ENCODE assay signal across 18 cellular contexts in genomic region chr4:186699881-186700397, GRCh38. TPM values are rescaled to one million over a fixed set of nuclear protein-coding genes. Genes with fewer than 3 reads are reported as not detected.
DNase-seq lines count a peak whose midpoint lies in the region; ATAC-seq and TF ChIP-seq lines count a peak whose summit lies in the region.
"Had no signal": no experiment of that assay in that cellular context is flagged by ENCODE, and none has a peak within 500 bp of the region (broad histone marks: within the 10 kb centered on the region; RNA-seq: fewer than 3 reads in every experiment).

No MANE protein-coding gene starts in this region.

- H3K4me1 Mint-ChIP-seq in stimulated activated naive B cell treated with anti-CD40 and anti-IgM and Interleukin-4, amounts not matched to agents 10 μg/mL and 1 μg/mL and 100 μg/mL, for 72 hours = no peaks in the 10 kb centered on the region
- H3K4me1 Mint-ChIP-seq: activated CD4-positive, alpha-beta T cell treated with anti-CD3 and anti-CD28 coated beads, Interleukin-2, amount 10 ng/mL, durations not matched to agents 7 days and 5 days had no signal

- H3K4me3 ChIP-seq in cardiac muscle cell (no peak overlapping the region), esophagus muscularis mucosa (no peak overlapping the region), osteoblast (ENCODE audit: insufficient read depth, low read length) (no peak overlapping the region), transverse colon (no peak overlapping the region)
- H3K4me3 ChIP-seq: BLaER1 treated with 17β-estradiol and CSF1 and Interleukin-3, amounts not matched to agents 10 nM and 100 nM; SK-N-MC had no signal

- no peaks in the 10 kb centered on the region for H3K27me3 ChIP-seq in cardiac muscle cell
- no peaks in the 10 kb centered on the region for H3K27me3 ChIP-seq in esophagus muscularis mucosa
- H3K27me3 ChIP-seq in osteoblast (ENCODE audit: insufficient read depth, low read length) = no peaks in the 10 kb centered on the region
- H3K27me3 ChIP-seq in transverse colon = no peaks in the 10 kb centered on the region
- H3K27me3 ChIP-seq: BLaER1 treated with 17β-estradiol and CSF1 and Interleukin-3, amounts not matched to agents 10 nM and 100 nM had no signal

- no peaks in the 10 kb centered on the region for H3K27me3 Mint-ChIP-seq in stimulated activated naive B cell treated with anti-CD40 and anti-IgM and Interleukin-4, amounts not matched to agents 10 μg/mL and 1 μg/mL and 100 μg/mL, for 72 hours
- H3K27me3 Mint-ChIP-seq: activated CD4-positive, alpha-beta T cell treated with anti-CD3 and anti-CD28 coated beads, Interleukin-2, amount 10 ng/mL, durations not matched to agents 7 days and 5 days; activated T-cell treated with anti-CD3 and anti-CD28 coated beads, Interleukin-2, amount 50 U/mL, for 24 hours had no signal

- no peak overlapping the region for H3K4me3 Mint-ChIP-seq in stimulated activated naive B cell treated with anti-CD40 and anti-IgM and Interleukin-4, amounts not matched to agents 10 μg/mL and 1 μg/mL and 100 μg/mL, for 72 hours
- H3K4me3 Mint-ChIP-seq: activated CD4-positive, alpha-beta T cell treated with anti-CD3 and anti-CD28 coated beads, Interleukin-2, amount 10 ng/mL, durations not matched to agents 7 days and 5 days; activated T-cell treated with anti-CD3 and anti-CD28 coated beads, Interleukin-2, amount 50 U/mL, for 24 hours had no signal

- peak overlapping the region; percentile 2 for H3K4me2 ChIP-seq in osteoblast (ENCODE audit: insufficient read depth, low read length)
- H3K4me2 ChIP-seq: BLaER1 treated with 17β-estradiol and CSF1 and Interleukin-3, amounts not matched to agents 10 nM and 100 nM had no signal

- H3K27ac ChIP-seq in cardiac muscle cell (peak overlapping the region; percentile 87), esophagus muscularis mucosa (replicated peaks in 1 of 4) (peak overlapping the region; percentile 68 to 79 (median 78)), osteoblast (ENCODE audit: low read depth, low read length) (peak overlapping the region; percentile 98), transverse colon (peak overlapping the region; percentile 72 to 79 (median 76))
- H3K27ac ChIP-seq: 22Rv1; BLaER1 treated with 17β-estradiol and CSF1 and Interleukin-3, amounts not matched to agents 10 nM and 100 nM; parathyroid adenoma; SK-N-MC had no signal

- TF ChIP-seq POLR2A in esophagus muscularis mucosa (IDR thresholded peaks at IDR 0.05; ENCODE audit: low read depth) (no peak), transverse colon (IDR thresholded peaks at IDR 0.05) (no peak)

- peaks cover 0 to 6% of the 10 kb centered on the region in 2 donors for H3K9me3 Mint-ChIP-seq in stimulated activated naive B cell treated with anti-CD40 and anti-IgM and Interleukin-4, amounts not matched to agents 10 μg/mL and 1 μg/mL and 100 μg/mL, for 72 hours

- ATAC-seq in Right ventricle myocardium superior (ENCODE audit: poor library complexity) = no peak
- ATAC-seq in stimulated activated naive B cell treated with anti-CD40 and anti-IgM and Interleukin-4, amounts not matched to agents 10 μg/mL and 1 μg/mL and 100 μg/mL, for 72 hours (replicated peaks) = no peak
- ATAC-seq: activated naive CD4-positive, alpha-beta T cell treated with anti-CD3 and anti-CD28 coated beads, Interleukin-2, amount 50 U/mL, for 72 hours had no signal

- intact Hi-C loops in Right ventricle myocardium superior (cut with DNase I) = no loop called here
- intact Hi-C loops in esophagus muscularis mucosa (cut with DNase I) = no loop called here
- intact Hi-C loops in transverse colon (cut with DNase I; ENCODE audit: low total_unique reads) = no loop called here

- in situ Hi-C loops in transverse colon (cut with MboI; ENCODE audit: low pct_ligation_motif_present in 1 of 4, low pct_unique_long_range_greater_than_20kb in 1 of 4, low sequenced_read_pairs in 3 of 4) = no loop called here

- H3K4me1 ChIP-seq in cardiac muscle cell (ENCODE audit: low read depth) (peaks cover 31% of the 10 kb centered on the region), esophagus muscularis mucosa (peaks cover 48 to 71% (median 70%) of the 10 kb centered on the region in 4 donors), osteoblast (ENCODE audit: insufficient read depth, low read length) (peaks cover 41% of the 10 kb centered on the region), transverse colon (peaks cover 25 to 62% (median 43%) of the 10 kb centered on the region in 4 donors)
- H3K4me1 ChIP-seq: parathyroid adenoma had no signal

- no peaks in the 10 kb centered on the region for H3K36me3 ChIP-seq in cardiac muscle cell
- no peaks in the 10 kb centered on the region for H3K36me3 ChIP-seq in esophagus muscularis mucosa
- peaks cover 38% of the 10 kb centered on the region for H3K36me3 ChIP-seq in osteoblast (ENCODE audit: insufficient read depth, low read length)
- H3K36me3 ChIP-seq in transverse colon = no peaks in the 10 kb centered on the region

- H3K9me3 ChIP-seq in cardiac muscle cell (ENCODE audit: low read depth) = no peaks in the 10 kb centered on the region
- no peaks in the 10 kb centered on the region for H3K9me3 ChIP-seq in esophagus muscularis mucosa
- H3K9me3 ChIP-seq in osteoblast (ENCODE audit: low read depth, low read length) = no peaks in the 10 kb centered on the region
- H3K9me3 ChIP-seq in transverse colon = no peaks in the 10 kb centered on the region

- peaks cover 100% of the 10 kb centered on the region for H3K79me2 ChIP-seq in osteoblast (ENCODE audit: insufficient read depth, low read length)
- H3K79me2 ChIP-seq: parathyroid adenoma had no signal

- no peak for TF ChIP-seq EP300 in esophagus muscularis mucosa (IDR thresholded peaks at IDR 0.05)
- no peak for TF ChIP-seq EP300 in transverse colon (IDR thresholded peaks at IDR 0.05; ENCODE audit: low read depth)

- H3K36me3 Mint-ChIP-seq in stimulated activated naive B cell treated with anti-CD40 and anti-IgM and Interleukin-4, amounts not matched to agents 10 μg/mL and 1 μg/mL and 100 μg/mL, for 72 hours = no peaks in the 10 kb centered on the region

- peaks cover 48% of the 10 kb centered on the region for H4K20me1 ChIP-seq in osteoblast (ENCODE audit: insufficient read depth, low read length)

- no peak for TF ChIP-seq CTCF in cardiac muscle cell (IDR thresholded peaks at IDR 0.05; ENCODE audit: low read depth, low read length)
- TF ChIP-seq CTCF in esophagus muscularis mucosa (IDR thresholded peaks at IDR 0.05) = no peak
- no peak for TF ChIP-seq CTCF in osteoblast (IDR thresholded peaks at IDR 0.05; ENCODE audit: extremely low read depth, low read depth, low read length)
- no peak for TF ChIP-seq CTCF in transverse colon (IDR thresholded peaks at IDR 0.05)

- DNase-seq in cardiac muscle cell (ENCODE audit: low read depth in 1 of 2, low spot score in 1 of 2) = no peak
- no peak for DNase-seq in Right ventricle myocardium superior
- DNase-seq in esophagus muscularis mucosa (ENCODE audit: extremely low spot score) = no peak
- no peak for DNase-seq in osteoblast (ENCODE audit: insufficient read length, low spot score, missing footprints)
- DNase-seq in transverse colon = no peak
- no peak for DNase-seq in NOMO-1 treated with dmso at 0.1 percent for 144 hours (lab: John Stamatoyannopoulos, UW; ENCODE audit: unreplicated experiment)
- no peak for DNase-seq in NCI-H82 treated with DMSO at 0.1 percent for 48 hours (lab: John Stamatoyannopoulos, UW; ENCODE audit: unreplicated experiment)
- no peak for DNase-seq in stimulated activated naive B cell treated with anti-CD40 and anti-IgM and Interleukin-4, amounts not matched to agents 10 μg/mL and 1 μg/mL and 100 μg/mL, for 72 hours
- DNase-seq: activated CD4-positive, alpha-beta T cell treated with anti-CD3 and anti-CD28 coated beads, Interleukin-2, amount 10 ng/mL, durations not matched to agents 7 days and 5 days; activated T-cell treated with anti-CD3 and anti-CD28 coated beads, Interleukin-2, amount 50 U/mL, for 24 hours; cerebellar nuclear complex; DMS79; NCI-H1930 had no signal

- WGBS in esophagus muscularis mucosa = 85% methylated on average over 11 of the region's 11 CpGs
- WGBS in transverse colon (ENCODE audit: low coverage in 1 of 2), 2 donors = 88 to 100% methylated on average over 1 to 11 of the region's 11 CpGs

- no peak overlapping the region for H2AFZ ChIP-seq in osteoblast (ENCODE audit: low read length)
- H2AFZ ChIP-seq: parathyroid adenoma had no signal

- H3K27ac Mint-ChIP-seq in stimulated activated naive B cell treated with anti-CD40 and anti-IgM and Interleukin-4, amounts not matched to agents 10 μg/mL and 1 μg/mL and 100 μg/mL, for 72 hours = no peak overlapping the region
- H3K27ac Mint-ChIP-seq: activated CD4-positive, alpha-beta T cell treated with anti-CD3 and anti-CD28 coated beads, Interleukin-2, amount 10 ng/mL, durations not matched to agents 7 days and 5 days; activated naive CD4-positive, alpha-beta T cell treated with anti-CD3 and anti-CD28 coated beads, Interleukin-2, amount 50 U/mL, for 72 hours; activated T-cell treated with anti-CD3 and anti-CD28 coated beads, Interleukin-2, amount 50 U/mL, for 24 hours had no signal

RNA-seq across cellular contexts. Expression of gene FAT1, which starts 23.7 kb away (rescaled TPM):
- 82.3 and 98.1 TPM in 2 replicates for total RNA-seq in cardiac muscle cell
- 15.8 and 21.7 TPM in 2 replicates for polyA plus RNA-seq in cardiac muscle cell
- 48.0 TPM for total RNA-seq in Right ventricle myocardium superior
- total RNA-seq in esophagus muscularis mucosa = 100 to 1,000 TPM; 145 to 244 (median 200) TPM
- total RNA-seq in osteoblast = 474 and 522 TPM in 2 replicates
- 100 to 1,000 TPM; 321 to 477 (median 380) TPM for total RNA-seq in transverse colon
